Comparison of ENCODE assay signal across 17 cellular contexts in genomic region chr15:62608369-62608768, GRCh38.
DNase-seq lines count a peak whose midpoint lies in the region; ATAC-seq and TF ChIP-seq lines count a peak whose summit lies in the region.
"Had no signal": no experiment of that assay in that cellular context is flagged by ENCODE, and none has a peak within 500 bp of the region (broad histone marks: within the 10 kb centered on the region; RNA-seq: fewer than 3 reads in every experiment).

No MANE protein-coding gene starts in this region.

- TF ChIP-seq RAD21 in IMR-90 (IDR thresholded peaks at IDR 0.05; ENCODE audit: low read length) = no peak

- H3K56ac ChIP-seq in IMR-90 (ENCODE audit: extremely low read depth, insufficient read depth, low read length) = no peak overlapping the region

- H3K9me1 ChIP-seq in IMR-90 (ENCODE audit: insufficient read depth, low read length) = peaks cover 13% of the 10 kb centered on the region

- H3K4me1 Mint-ChIP-seq in nephron progenitor cell (peaks cover 22% of the 10 kb centered on the region), CD14-positive monocyte (no peaks in the 10 kb centered on the region)
- H3K4me1 Mint-ChIP-seq: CD4-positive, CD25-positive, alpha-beta regulatory T cell had no signal

- peak overlapping the region; percentile 25 for H2BK5ac ChIP-seq in IMR-90 (ENCODE audit: low read depth, low read length, poor library complexity, severe bottlenecking)

- H3K4me3 Mint-ChIP-seq in nephron progenitor cell (no peak overlapping the region), CD14-positive monocyte (no peak overlapping the region)
- H3K4me3 Mint-ChIP-seq: CD4-positive, CD25-positive, alpha-beta regulatory T cell; CD8-positive, alpha-beta T cell; GM23338; H9 had no signal

- no peaks in the 10 kb centered on the region for H3K36me3 Mint-ChIP-seq in nephron progenitor cell (ENCODE audit: low read depth)
- H3K36me3 Mint-ChIP-seq in CD14-positive monocyte = no peaks in the 10 kb centered on the region
- H3K36me3 Mint-ChIP-seq: CD4-positive, CD25-positive, alpha-beta regulatory T cell; CD8-positive, alpha-beta T cell had no signal

- H3K27ac Mint-ChIP-seq in nephron progenitor cell (peak overlapping the region; percentile 26), CD14-positive monocyte (peak overlapping the region in 1 of 7 donors; percentile 4)
- H3K27ac Mint-ChIP-seq: CD8-positive, alpha-beta T cell; GM23338; H9 had no signal

- WGBS in GM23248 (ENCODE audit: low coverage in 1 of 2, low lambda C conversion rate in 2 of 2, missing lambda C conversion rate in 2 of 2), 2 experiments = 90 to 93% methylated on average over 6 of the region's 6 CpGs
- 94% methylated on average over 6 of the region's 6 CpGs; no CpG with 5 or more reads in 1 of the 2 experiments for WGBS in IMR-90 (ENCODE audit: extremely low coverage in 2 of 2, insufficient read length in 1 of 2), 2 experiments

- ATAC-seq in IMR-90 (ENCODE audit: low read depth) = no peak
- ATAC-seq: CD8-positive, alpha-beta T cell; GM23338; HCT116 had no signal

- H2AK5ac ChIP-seq in IMR-90 (ENCODE audit: low read depth, low read length) = peak overlapping the region; percentile 97

- H3F3A ChIP-seq in GM23248 (ENCODE audit: insufficient read depth) = peaks cover 42% of the 10 kb centered on the region

- CTCF ChIA-PET in IMR-90 (lab: Yijun Ruan, JAX) = no interaction called here

- H3K9me2 ChIP-seq in GM23248 (ENCODE audit: insufficient read depth) = no peaks in the 10 kb centered on the region

- H3K4ac ChIP-seq in IMR-90 (ENCODE audit: low read depth, low read length) = peak overlapping the region; percentile 67

- H3K9me3 ChIP-seq in GM23248 (ENCODE audit: low read depth) = no peaks in the 10 kb centered on the region
- peaks cover 5% of the 10 kb centered on the region for H3K9me3 ChIP-seq in IMR-90 (ENCODE audit: control insufficient read depth, insufficient read depth, low read length)
- H3K9me3 ChIP-seq: Caco-2 had no signal

- peak overlapping the region; percentile 15 to 36; a peak in 2 of 4 replicates for H4K8ac ChIP-seq in IMR-90 (ENCODE audit: low read depth in 2 of 2, low read length in 2 of 2)

- peaks cover 44% of the 10 kb centered on the region for H3K79me2 ChIP-seq in GM23248 (ENCODE audit: insufficient read depth)

- peaks cover 16 to 19% of the 10 kb centered on the region in 2 experiments for H3K79me1 ChIP-seq in IMR-90 (ENCODE audit: low read depth in 1 of 2, low read length in 2 of 2)

- no peaks in the 10 kb centered on the region for H3K36me3 ChIP-seq in GM23248 (ENCODE audit: low read depth)
- H3K36me3 ChIP-seq in IMR-90 (ENCODE audit: control insufficient read depth, insufficient read depth, low read length) = peaks cover 1% of the 10 kb centered on the region; the same call in 1 of the 2 replicates

- H2BK20ac ChIP-seq in IMR-90 (ENCODE audit: low read depth, low read length) = peak overlapping the region; percentile 70; the same call in 1 of the 2 replicates

- H3K18ac ChIP-seq in IMR-90 (ENCODE audit: low read depth, low read length) = peak overlapping the region; percentile 82; the same call in 1 of the 2 replicates

- H2AFZ ChIP-seq in GM23248 (no peak overlapping the region), IMR-90 (replicated peaks; ENCODE audit: low read length, poor library complexity) (no peak overlapping the region)
- H2AFZ ChIP-seq: GM23338 had no signal

- H3K9me3 Mint-ChIP-seq in nephron progenitor cell = no peaks in the 10 kb centered on the region
- peaks cover 0 to 3% (median 0%) of the 10 kb centered on the region in 7 donors for H3K9me3 Mint-ChIP-seq in CD14-positive monocyte
- H3K9me3 Mint-ChIP-seq: CD4-positive, CD25-positive, alpha-beta regulatory T cell; CD8-positive, alpha-beta T cell; GM23338; H9 had no signal

- H3K9ac ChIP-seq in GM23248 (no peak overlapping the region), IMR-90 (ENCODE audit: low read depth, low read length) (no peak overlapping the region)

- H3K4me2 ChIP-seq in GM23248 (ENCODE audit: unreplicated experiment) (peak overlapping the region; percentile 49), IMR-90 (ENCODE audit: low read depth, low read length) (no peak overlapping the region)
- H3K4me2 ChIP-seq: GM23338 had no signal

- peak overlapping the region; percentile 93; the same call in 2 of the 3 replicates for H2BK15ac ChIP-seq in IMR-90 (ENCODE audit: low read depth, low read length)

- in situ Hi-C loops in GM23248 (cut with MboI) (no loop called here), IMR-90 (cut with MboI; ENCODE audit: low sequenced_read_pairs) (no loop called here)

- H4K5ac ChIP-seq in IMR-90 (ENCODE audit: low read depth, low read length) = no peak overlapping the region

- H4K20me1 ChIP-seq in GM23248 (ENCODE audit: insufficient read depth) (no peaks in the 10 kb centered on the region), IMR-90 (ENCODE audit: insufficient read depth, low read length) (peaks cover 5% of the 10 kb centered on the region)

- no peaks in the 10 kb centered on the region for H3K27me3 ChIP-seq in GM23248 (replicated peaks; ENCODE audit: insufficient read depth)
- H3K27me3 ChIP-seq in IMR-90 (ENCODE audit: control insufficient read depth, insufficient read depth, low read length) = no peaks in the 10 kb centered on the region

- H3K4me3 ChIP-seq in GM23248 (no peak overlapping the region), IMR-90 (ENCODE audit: insufficient read depth, low read depth, low read length) (no peak overlapping the region)
- H3K4me3 ChIP-seq: GM23338 had no signal

- peak overlapping the region; percentile 57 for H3K14ac ChIP-seq in IMR-90 (replicated peaks; ENCODE audit: low read depth, low read length)

- H4K91ac ChIP-seq in IMR-90 (ENCODE audit: insufficient read depth, low read depth, low read length) = peak overlapping the region; percentile 53

- POLR2A ChIA-PET in IMR-90 (lab: Charles Lee; ENCODE audit: unreplicated experiment) = no interaction called here

- H3K27me3 Mint-ChIP-seq in nephron progenitor cell (ENCODE audit: low read depth, poor library complexity) (peaks cover 4% of the 10 kb centered on the region), CD14-positive monocyte (ENCODE audit: low read depth in 3 of 3) (peaks cover 2 to 5% (median 5%) of the 10 kb centered on the region in 3 donors)

- BruUV-seq in IMR-90 (replicated peaks; lab: Mats Ljungman, UMichigan) = no TSS peak

- no peak for DNase-seq in GM23248
- no peak for DNase-seq in IMR-90
- DNase-seq in caudate nucleus (lab: John Stamatoyannopoulos, UW) = peak in 15 of 61 donors; percentile 9 to 65 (median 33)
- DNase-seq in nephron progenitor cell = no peak
- DNase-seq in NCI-H345 (lab: John Stamatoyannopoulos, UW) = no peak
- no peak for DNase-seq in SHP77 (lab: John Stamatoyannopoulos, UW)
- no peak for DNase-seq in CD14-positive monocyte (ENCODE audit: low spot score)
- DNase-seq in stimulated activated CD4-positive, alpha-beta T cell treated with anti-CD3 and anti-CD28 coated beads, Interleukin-15, amount 100 ng/mL, for 24 hours = no peak
- DNase-seq: C1 segment of cervical spinal cord; Caco-2; CD4-positive, CD25-positive, alpha-beta regulatory T cell; CD8-positive, alpha-beta T cell; DMS153; DND-41; H9 had no signal

- no peak overlapping the region for H2AK9ac ChIP-seq in IMR-90 (replicated peaks; ENCODE audit: low read depth, low read length, poor library complexity)

- TF ChIP-seq CTCF in IMR-90 (conservative IDR thresholded peaks at IDR 0.05; ENCODE audit: low read depth, low read length) (no peak), nephron progenitor cell (IDR thresholded peaks at IDR 0.05) (no peak), CD14-positive monocyte (IDR thresholded peaks at IDR 0.05) (no peak)

- no peak for TF ChIP-seq POLR2A in IMR-90 (IDR thresholded peaks at IDR 0.05; ENCODE audit: low read depth, low read length)

- H3K27ac ChIP-seq in GM23248 (no peak overlapping the region), IMR-90 (ENCODE audit: insufficient read depth, low read length) (no peak overlapping the region), caudate nucleus (ENCODE audit: low read depth, low read length) (peak overlapping the region; percentile 39)

- H3K4me1 ChIP-seq in GM23248 (ENCODE audit: insufficient read depth) = peaks cover 41% of the 10 kb centered on the region
- H3K4me1 ChIP-seq in IMR-90 (ENCODE audit: control insufficient read depth, insufficient read depth, low read length) = peaks cover 10% of the 10 kb centered on the region

- H2BK120ac ChIP-seq in IMR-90 (ENCODE audit: low read depth, low read length) = peak overlapping the region; percentile 54

- no peak overlapping the region for H3K23ac ChIP-seq in IMR-90 (ENCODE audit: low read depth, low read length)

- dilution Hi-C loops in IMR-90 (cut with HindIII; ENCODE audit: low sequenced_read_pairs, unreplicated experiment) = no loop called here

- intact Hi-C loops in IMR-90 (cut with micrococcal nuclease) (no loop called here), CD14-positive monocyte (cut with micrococcal nuclease) (no loop called here)

TF ChIP-seq in IMR-90, 13 proteins besides CTCF, POLR2A, EP300 and RAD21:
- no peak for TF ChIP-seq SMC3 (IDR thresholded peaks at IDR 0.05; ENCODE audit: low read depth, low read length)
- no peak for TF ChIP-seq RFX5 (IDR thresholded peaks at IDR 0.05; ENCODE audit: low read depth, low read length)
